Comparison of ENCODE assay signal across 2 cellular contexts in genomic region chr4:3498901-3499510, GRCh38.
TF ChIP-seq lines count a peak whose summit lies in the region.

No MANE protein-coding gene starts in this region.

TF ChIP-seq in HepG2, 621 proteins besides CTCF, POLR2A, EP300 and RAD21:
- TF ChIP-seq AGO2 (optimal IDR thresholded peaks at IDR 0.05; ENCODE audit: low read depth, low read length) (peak; percentile 68), TCF7L2 (IDR thresholded peaks at IDR 0.05; ENCODE audit: low read depth, low read length) (no peak)

TF ChIP-seq in K562, 482 proteins besides CTCF, POLR2A, EP300 and RAD21:
- TF ChIP-seq ZNF408 (CRISPR knock-in tag; IDR thresholded peaks at IDR 0.05; ENCODE audit: low read depth) (no peak), EGR1 (conservative IDR thresholded peaks at IDR 0.05) (no peak), ZNF785 (CRISPR knock-in tag; IDR thresholded peaks at IDR 0.05) (no peak), USF2 (CRISPR knock-in tag; IDR thresholded peaks at IDR 0.05) (peak; percentile 44), E2F6 (IDR thresholded peaks at IDR 0.05; ENCODE audit: borderline replicate concordance in 1 of 2, extremely low read depth in 1 of 2, insufficient read depth in 1 of 2, insufficient read length in 1 of 2, low read depth in 1 of 2, low read length in 1 of 2, poor library complexity in 1 of 2, severe bottlenecking in 1 of 2) (peak in 1 of 2 experiments; percentile 42), POLR2G (IDR thresholded peaks at IDR 0.05; ENCODE audit: low read depth, low read length) (peak; percentile 42; the same call in 1 of the 2 replicates), NCOA2 (IDR thresholded peaks at IDR 0.05; ENCODE audit: partially characterized antibody in 2 of 2) (no peak)
